Comparison of ENCODE assay signal across 18 cellular contexts in genomic region chr2:19158899-19159298, GRCh38.
DNase-seq lines count a peak whose midpoint lies in the region; ATAC-seq and TF ChIP-seq lines count a peak whose summit lies in the region.
"Had no signal": no experiment of that assay in that cellular context is flagged by ENCODE, and none has a peak within 500 bp of the region (broad histone marks: within the 10 kb centered on the region; RNA-seq: fewer than 3 reads in every experiment).

No MANE protein-coding gene starts in this region.

- DNase-seq in Daoy (ENCODE audit: low read depth) (peak; percentile 65), H4 (ENCODE audit: low spot score) (peak; percentile 11), NCI-H82 treated with DMSO at 0.1 percent for 48 hours (lab: John Stamatoyannopoulos, UW; ENCODE audit: unreplicated experiment) (peak; percentile 91), astrocyte of the spinal cord (ENCODE audit: low read depth, low spot score) (peak; percentile 14), hepatic stellate cell (ENCODE audit: low spot score) (no peak)
- no peak for DNase-seq in activated CD4-positive, alpha-beta T cell treated with anti-CD3 and anti-CD28 coated beads, Interleukin-2, amount 50 U/mL, for 48 hours
- DNase-seq: CD4-positive, CD25-positive, alpha-beta regulatory T cell; DMS153; GF-D8; Kasumi-1; MG63; NCI-H1417; NCI-H1694 treated with DMSO at 0.1 percent for 48 hours; NCI-H2081 treated with DMSO at 0.1 percent for 48 hours; NCI-H446 treated with DMSO at 0.1 percent for 48 hours; OCI-M1 had no signal

- in situ Hi-C loops in astrocyte of the spinal cord (cut with HindIII; ENCODE audit: low sequenced_read_pairs), result no loop called here

- TF ChIP-seq CTCF in astrocyte of the spinal cord (IDR thresholded peaks at IDR 0.05; ENCODE audit: low read depth, low read length), result no peak

- no peak overlapping the region for H3K4me3 ChIP-seq in astrocyte of the spinal cord (ENCODE audit: low read depth, low read length)
- H3K4me3 ChIP-seq: MG63 had no signal

- ATAC-seq in HG02642 (IDR thresholded peaks at IDR 0.05; ENCODE audit: poor library complexity, unreplicated experiment), result no peak
- ATAC-seq: Right ventricle myocardium inferior had no signal

Comparison
In these comparisons a context has a peak if more than half of its experiments do, and no peak if none do; other contexts are left out.
1. DNase-seq: peak in Daoy (single experiment), H4 (single experiment), NCI-H82 treated with DMSO at 0.1 percent for 48 hours (single experiment) and astrocyte of the spinal cord (single experiment); none in hepatic stellate cell (single experiment) and activated CD4-positive, alpha-beta T cell treated with anti-CD3 and anti-CD28 coated beads, Interleukin-2, amount 50 U/mL, for 48 hours (0 of 2).